ENCODE assay signal across 34 cellular contexts in genomic region chr2:70938580-70938938, GRCh38. TPM values are rescaled to one million over a fixed set of nuclear protein-coding genes. Genes with fewer than 3 reads are reported as not detected.
A peak's percentile ranks its signal among the peaks of the same experiment; 100 is the strongest.
DNase-seq lines count a peak whose midpoint lies in the region; ATAC-seq and TF ChIP-seq lines count a peak whose summit lies in the region.
"Had no signal": no experiment of that assay in that cellular context is flagged by ENCODE, and none has a peak within 500 bp of the region (broad histone marks: within the 10 kb centered on the region; RNA-seq: fewer than 3 reads in every experiment).

No MANE protein-coding gene starts in this region.

- no peak overlapping the region for H3K27ac Mint-ChIP-seq in activated CD4-positive, alpha-beta memory T cell treated with anti-CD3 and anti-CD28 coated beads for 36 hours
- no peak overlapping the region for H3K27ac Mint-ChIP-seq in activated CD4-positive, alpha-beta memory T cell treated with anti-CD3 and anti-CD28 coated beads, Interleukin-2, amount 10 ng/mL, durations not matched to agents 7 days and 5 days
- H3K27ac Mint-ChIP-seq in endodermal cell, result no peak overlapping the region
- H3K27ac Mint-ChIP-seq in natural killer cell, result no peak overlapping the region
- H3K27ac Mint-ChIP-seq in CD8-positive, alpha-beta memory T cell, result peak overlapping the region in 1 of 8 donors; percentile 84
- H3K27ac Mint-ChIP-seq: activated naive CD4-positive, alpha-beta T cell treated with anti-CD3 and anti-CD28 coated beads for 36 hours; activated T-cell treated with anti-CD3 and anti-CD28 coated beads, Interleukin-2, amount 50 U/mL, for 72 hours; brain; CD14-positive monocyte; HFFc6; IgD-negative memory B cell had no signal

- 47 to 63% methylated on average over 2 to 3 of the region's 3 CpGs for WGBS in endodermal cell (ENCODE audit: insufficient coverage in 1 of 2, insufficient read length in 1 of 2), 2 experiments

- no peak overlapping the region for H3K4me3 ChIP-seq in endodermal cell (ENCODE audit: low read length)
- no peak overlapping the region for H3K4me3 ChIP-seq in upper lobe of right lung
- no peak overlapping the region for H3K4me3 ChIP-seq in CD8-positive, alpha-beta memory T cell (ENCODE audit: low read length)
- H3K4me3 ChIP-seq: adrenal gland, PC-9, upper lobe of left lung had no signal

- ATAC-seq in natural killer cell (no peak), upper lobe of right lung (no peak), GM18498 (IDR thresholded peaks at IDR 0.05; ENCODE audit: unreplicated experiment) (no peak)
- ATAC-seq: activated T-cell treated with anti-CD3 and anti-CD28 coated beads, Interleukin-2, amount 50 U/mL, for 72 hours; left cardiac atrium had no signal

- H3K9ac ChIP-seq in endodermal cell (ENCODE audit: extremely low read depth, low read length, poor library complexity, severe bottlenecking), result no peak overlapping the region

- H3K9me3 ChIP-seq in endodermal cell (ENCODE audit: control insufficient read depth, low read length) (no peaks in the 10 kb centered on the region), upper lobe of right lung (no peaks in the 10 kb centered on the region)
- H3K9me3 ChIP-seq in CD8-positive, alpha-beta memory T cell (ENCODE audit: low read length), result no peaks in the 10 kb centered on the region
- H3K9me3 ChIP-seq: adrenal gland, upper lobe of left lung had no signal

- H3K27me3 Mint-ChIP-seq in activated CD4-positive, alpha-beta memory T cell treated with anti-CD3 and anti-CD28 coated beads for 36 hours, result peaks cover 5% of the 10 kb centered on the region
- H3K27me3 Mint-ChIP-seq in activated CD4-positive, alpha-beta memory T cell treated with anti-CD3 and anti-CD28 coated beads, Interleukin-2, amount 10 ng/mL, durations not matched to agents 7 days and 5 days, result peaks cover 25% of the 10 kb centered on the region
- H3K27me3 Mint-ChIP-seq in endodermal cell (ENCODE audit: insufficient read depth) (peaks cover 65% of the 10 kb centered on the region), natural killer cell (ENCODE audit: low read depth in 2 of 2) (peaks cover 11 to 22% of the 10 kb centered on the region in 2 donors)
- H3K27me3 Mint-ChIP-seq in CD8-positive, alpha-beta memory T cell, result peaks cover 5 to 17% of the 10 kb centered on the region in 2 donors

- H3K27ac ChIP-seq in endodermal cell (ENCODE audit: low read depth, low read length) (no peak overlapping the region), upper lobe of right lung (no peak overlapping the region)
- no peak overlapping the region for H3K27ac ChIP-seq in CD8-positive, alpha-beta memory T cell (ENCODE audit: low read depth, low read length)
- H3K27ac ChIP-seq: 22Rv1, adrenal gland, epithelial cell of prostate, PC-9, upper lobe of left lung had no signal

- peak; percentile 3 for DNase-seq in activated CD4-positive, alpha-beta memory T cell treated with anti-CD3 and anti-CD28 coated beads for 36 hours
- no peak for DNase-seq in activated CD4-positive, alpha-beta memory T cell treated with anti-CD3 and anti-CD28 coated beads, Interleukin-2, amount 10 ng/mL, durations not matched to agents 7 days and 5 days
- no peak for DNase-seq in endodermal cell
- peak; percentile 13 for DNase-seq in natural killer cell
- DNase-seq in upper lobe of right lung, result peak; percentile 28
- DNase-seq in DMS 273 treated with DMSO at 0.1 percent for 48 hours (lab: John Stamatoyannopoulos, UW), result no peak
- no peak for DNase-seq in CD8-positive, alpha-beta memory T cell
- DNase-seq: activated CD4-positive, alpha-beta T cell treated with anti-CD3 and anti-CD28 coated beads for 4 hours; activated naive CD4-positive, alpha-beta T cell treated with anti-CD3 and anti-CD28 coated beads for 36 hours; activated T-cell treated with anti-CD3 and anti-CD28 coated beads, Interleukin-2, amount 50 U/mL, for 72 hours; HFFc6; left cardiac atrium; NCI-H1092 treated with DMSO at 0.1 percent for 48 hours; NCI-H187; NCI-H2171; NCI-H524; NK-92 treated with Interleukin-12 subunit alpha and Interleukin-12 subunit beta, amount 100 ng/mL, for 24 hours; occipital lobe; Right ventricle myocardium superior; small intestine; stimulated activated CD4-positive, alpha-beta T cell treated with anti-CD3 and anti-CD28 coated beads, Interleukin-2, amount 100 ng/mL, for 24 hours; T-helper 2 cell had no signal

- H3K4me1 Mint-ChIP-seq in activated CD4-positive, alpha-beta memory T cell treated with anti-CD3 and anti-CD28 coated beads for 36 hours (ENCODE audit: low read depth), result no peaks in the 10 kb centered on the region
- no peaks in the 10 kb centered on the region for H3K4me1 Mint-ChIP-seq in activated CD4-positive, alpha-beta memory T cell treated with anti-CD3 and anti-CD28 coated beads, Interleukin-2, amount 10 ng/mL, durations not matched to agents 7 days and 5 days
- H3K4me1 Mint-ChIP-seq in endodermal cell (peaks cover 29% of the 10 kb centered on the region), natural killer cell (no peaks in the 10 kb centered on the region)
- H3K4me1 Mint-ChIP-seq in CD8-positive, alpha-beta memory T cell, result no peaks in the 10 kb centered on the region
- H3K4me1 Mint-ChIP-seq: CD14-positive monocyte had no signal

- POLR2A ChIA-PET in activated CD4-positive, alpha-beta memory T cell treated with anti-CD3 and anti-CD28 coated beads for 36 hours (lab: Charles Lee), result no interaction called here
- POLR2A ChIA-PET in activated CD4-positive, alpha-beta memory T cell treated with anti-CD3 and anti-CD28 coated beads, Interleukin-2, amount 10 ng/mL, durations not matched to agents 7 days and 5 days (lab: Charles Lee), result no interaction called here
- POLR2A ChIA-PET in CD8-positive, alpha-beta memory T cell (lab: Charles Lee), result interaction anchor here (0.6 kb wide), 1 partner anchor 210 kb away, joined by 3 read pairs; no protein-coding TSS in a partner anchor

- no peaks in the 10 kb centered on the region for H3K9me3 Mint-ChIP-seq in activated CD4-positive, alpha-beta memory T cell treated with anti-CD3 and anti-CD28 coated beads for 36 hours
- H3K9me3 Mint-ChIP-seq in activated CD4-positive, alpha-beta memory T cell treated with anti-CD3 and anti-CD28 coated beads, Interleukin-2, amount 10 ng/mL, durations not matched to agents 7 days and 5 days, result no peaks in the 10 kb centered on the region
- no peaks in the 10 kb centered on the region for H3K9me3 Mint-ChIP-seq in endodermal cell
- no peaks in the 10 kb centered on the region for H3K9me3 Mint-ChIP-seq in natural killer cell
- no peaks in the 10 kb centered on the region for H3K9me3 Mint-ChIP-seq in CD8-positive, alpha-beta memory T cell
- H3K9me3 Mint-ChIP-seq: activated naive CD4-positive, alpha-beta T cell treated with anti-CD3 and anti-CD28 coated beads for 36 hours; activated T-cell treated with anti-CD3 and anti-CD28 coated beads, Interleukin-2, amount 50 U/mL, for 72 hours; brain; CD14-positive monocyte; HFFc6; IgD-negative memory B cell had no signal

- H3K4me1 ChIP-seq in endodermal cell (ENCODE audit: control insufficient read depth, insufficient read depth, low read length) (peaks cover 10% of the 10 kb centered on the region), upper lobe of right lung (no peaks in the 10 kb centered on the region)
- H3K4me1 ChIP-seq in CD8-positive, alpha-beta memory T cell (ENCODE audit: insufficient read depth, low read length), result no peaks in the 10 kb centered on the region
- H3K4me1 ChIP-seq: adrenal gland had no signal

- no peak for TF ChIP-seq CTCF in endodermal cell (conservative IDR thresholded peaks at IDR 0.05)
- no peak for TF ChIP-seq CTCF in natural killer cell (IDR thresholded peaks at IDR 0.05)
- no peak for TF ChIP-seq CTCF in upper lobe of right lung (IDR thresholded peaks at IDR 0.05)

- H3K36me3 Mint-ChIP-seq in activated CD4-positive, alpha-beta memory T cell treated with anti-CD3 and anti-CD28 coated beads for 36 hours, result no peaks in the 10 kb centered on the region
- H3K36me3 Mint-ChIP-seq in activated CD4-positive, alpha-beta memory T cell treated with anti-CD3 and anti-CD28 coated beads, Interleukin-2, amount 10 ng/mL, durations not matched to agents 7 days and 5 days (ENCODE audit: low read depth), result no peaks in the 10 kb centered on the region
- no peaks in the 10 kb centered on the region for H3K36me3 Mint-ChIP-seq in endodermal cell (ENCODE audit: low read depth)
- no peaks in the 10 kb centered on the region for H3K36me3 Mint-ChIP-seq in natural killer cell
- no peaks in the 10 kb centered on the region for H3K36me3 Mint-ChIP-seq in CD8-positive, alpha-beta memory T cell
- H3K36me3 Mint-ChIP-seq: brain, CD14-positive monocyte had no signal

- intact Hi-C loops in activated CD4-positive, alpha-beta memory T cell treated with anti-CD3 and anti-CD28 coated beads for 36 hours (cut with micrococcal nuclease), result no loop called here
- intact Hi-C loops in natural killer cell (cut with micrococcal nuclease), result no loop called here
- intact Hi-C loops in upper lobe of right lung (cut with DNase I), result no loop called here

- H3K4me3 Mint-ChIP-seq in activated CD4-positive, alpha-beta memory T cell treated with anti-CD3 and anti-CD28 coated beads for 36 hours, result no peak overlapping the region
- no peak overlapping the region for H3K4me3 Mint-ChIP-seq in activated CD4-positive, alpha-beta memory T cell treated with anti-CD3 and anti-CD28 coated beads, Interleukin-2, amount 10 ng/mL, durations not matched to agents 7 days and 5 days
- H3K4me3 Mint-ChIP-seq in endodermal cell, result peak overlapping the region; percentile 40
- H3K4me3 Mint-ChIP-seq in natural killer cell, result no peak overlapping the region
- no peak overlapping the region for H3K4me3 Mint-ChIP-seq in CD8-positive, alpha-beta memory T cell
- H3K4me3 Mint-ChIP-seq: activated naive CD4-positive, alpha-beta T cell treated with anti-CD3 and anti-CD28 coated beads for 36 hours; activated T-cell treated with anti-CD3 and anti-CD28 coated beads, Interleukin-2, amount 50 U/mL, for 72 hours; brain; HFFc6; IgD-negative memory B cell had no signal

- H3K36me3 ChIP-seq in endodermal cell (ENCODE audit: control insufficient read depth, insufficient read depth, low read length) (no peaks in the 10 kb centered on the region), upper lobe of right lung (no peaks in the 10 kb centered on the region)
- H3K36me3 ChIP-seq in CD8-positive, alpha-beta memory T cell (ENCODE audit: insufficient read depth, low read length), result no peaks in the 10 kb centered on the region
- H3K36me3 ChIP-seq: adrenal gland, upper lobe of left lung had no signal

- CTCF ChIA-PET in activated CD4-positive, alpha-beta memory T cell treated with anti-CD3 and anti-CD28 coated beads for 36 hours (lab: Charles Lee), result interaction anchor here (3.5 kb wide), 1 partner anchor 10 kb away, joined by 16 read pairs; no protein-coding TSS in a partner anchor
- CTCF ChIA-PET in activated CD4-positive, alpha-beta memory T cell treated with anti-CD3 and anti-CD28 coated beads, Interleukin-2, amount 10 ng/mL, durations not matched to agents 7 days and 5 days (lab: Charles Lee), result no interaction called here
- CTCF ChIA-PET in CD8-positive, alpha-beta memory T cell (lab: Charles Lee), result interaction anchor here (1.1 kb wide), 1 partner anchor 9 kb away, joined by 8 read pairs; no protein-coding TSS in a partner anchor

- H3K27me3 ChIP-seq in endodermal cell (ENCODE audit: control insufficient read depth, insufficient read depth, low read length, poor library complexity, severe bottlenecking) (peaks cover 47% of the 10 kb centered on the region), upper lobe of right lung (no peaks in the 10 kb centered on the region)
- H3K27me3 ChIP-seq in CD8-positive, alpha-beta memory T cell (ENCODE audit: insufficient read depth, low read length, poor library complexity, severe bottlenecking), result no peaks in the 10 kb centered on the region
- H3K27me3 ChIP-seq: adrenal gland, upper lobe of left lung had no signal

RNA-seq across cellular contexts. Expression of gene ATP6V1B1, which starts 2.9 kb away (rescaled TPM):
- total RNA-seq in activated CD4-positive, alpha-beta memory T cell treated with anti-CD3 and anti-CD28 coated beads for 36 hours, result not detected
- total RNA-seq in activated CD4-positive, alpha-beta memory T cell treated with anti-CD3 and anti-CD28 coated beads, Interleukin-2, amount 10 ng/mL, durations not matched to agents 7 days and 5 days, result not detected
- total RNA-seq in endodermal cell (not detected), natural killer cell (not detected), upper lobe of right lung (2.1 TPM)
- polyA plus RNA-seq in endodermal cell (2013, experiment 1 of 2), result 1.1 TPM
- 0.79 TPM for polyA plus RNA-seq in endodermal cell (2013, experiment 2 of 2)
- not detected for total RNA-seq in CD8-positive, alpha-beta memory T cell
- polyA plus RNA-seq in CD8-positive, alpha-beta memory T cell, result not detected
- total RNA-seq: activated naive CD4-positive, alpha-beta T cell treated with anti-CD3 and anti-CD28 coated beads for 36 hours; activated T-cell treated with anti-CD3 and anti-CD28 coated beads, Interleukin-2, amount 50 U/mL, for 72 hours; cerebellum; glomerular endothelial cell; occipital lobe had no signal
- polyA plus RNA-seq: CD14-positive monocyte, IgD-negative memory B cell had no signal

RNA-seq across cellular contexts. Expression of gene VAX2, which starts 38.2 kb away (rescaled TPM):
- not detected for total RNA-seq in activated CD4-positive, alpha-beta memory T cell treated with anti-CD3 and anti-CD28 coated beads for 36 hours
- not detected for total RNA-seq in activated CD4-positive, alpha-beta memory T cell treated with anti-CD3 and anti-CD28 coated beads, Interleukin-2, amount 10 ng/mL, durations not matched to agents 7 days and 5 days
- under 1 TPM; 0.24 to 0.40 TPM for total RNA-seq in endodermal cell
- 0.68 TPM for polyA plus RNA-seq in endodermal cell (2013, experiment 1 of 2)
- 0.58 TPM for polyA plus RNA-seq in endodermal cell (2013, experiment 2 of 2)
- total RNA-seq in natural killer cell, result not detected
- total RNA-seq in upper lobe of right lung, result 0.93 TPM
- not detected for total RNA-seq in CD8-positive, alpha-beta memory T cell
- not detected for polyA plus RNA-seq in CD8-positive, alpha-beta memory T cell
- total RNA-seq: activated naive CD4-positive, alpha-beta T cell treated with anti-CD3 and anti-CD28 coated beads for 36 hours; activated T-cell treated with anti-CD3 and anti-CD28 coated beads, Interleukin-2, amount 50 U/mL, for 72 hours; PC-9 had no signal
- polyA plus RNA-seq: CD14-positive monocyte, IgD-negative memory B cell had no signal

RNA-seq across cellular contexts. Expression of gene ANKRD53, which starts 39.9 kb away (rescaled TPM):
- total RNA-seq in activated CD4-positive, alpha-beta memory T cell treated with anti-CD3 and anti-CD28 coated beads for 36 hours, result not detected
- total RNA-seq in activated CD4-positive, alpha-beta memory T cell treated with anti-CD3 and anti-CD28 coated beads, Interleukin-2, amount 10 ng/mL, durations not matched to agents 7 days and 5 days, result not detected
- total RNA-seq in endodermal cell (under 1 TPM; 0.24 to 0.97 TPM), natural killer cell (1 to 10 TPM; 2.2 to 3.1 (median 2.5) TPM), upper lobe of right lung (0.38 TPM)
- polyA plus RNA-seq in endodermal cell (2013, experiment 1 of 2), result 1.1 TPM
- 0.62 TPM for polyA plus RNA-seq in endodermal cell (2013, experiment 2 of 2)
- under 1 TPM in 1 of 2 experiments, not detected in 1; 0.35 TPM for total RNA-seq in CD8-positive, alpha-beta memory T cell
- 0.16 TPM for polyA plus RNA-seq in CD8-positive, alpha-beta memory T cell
- total RNA-seq: Daoy, PC-9 had no signal
- polyA plus RNA-seq: CD14-positive monocyte, IgD-negative memory B cell had no signal

RNA-seq across cellular contexts. Expression of gene TEX261, which starts 56.1 kb away (rescaled TPM):
- total RNA-seq in activated CD4-positive, alpha-beta memory T cell treated with anti-CD3 and anti-CD28 coated beads for 36 hours, result 10 to 100 TPM; 29.0 to 29.9 TPM
- 10 to 100 TPM; 34.8 to 35.8 TPM for total RNA-seq in activated CD4-positive, alpha-beta memory T cell treated with anti-CD3 and anti-CD28 coated beads, Interleukin-2, amount 10 ng/mL, durations not matched to agents 7 days and 5 days
- total RNA-seq in endodermal cell, result 10 to 100 TPM; 13.3 to 19.9 TPM
- 33.6 TPM for polyA plus RNA-seq in endodermal cell (2013, experiment 1 of 2)
- 25.2 TPM for polyA plus RNA-seq in endodermal cell (2013, experiment 2 of 2)
- 10 to 100 TPM; 30.3 to 44.2 (median 43.2) TPM for total RNA-seq in natural killer cell
- 63.1 TPM for total RNA-seq in upper lobe of right lung
- 10 to 100 TPM; 95.4 to 96.1 TPM for total RNA-seq in CD8-positive, alpha-beta memory T cell
- 35.7 TPM for polyA plus RNA-seq in CD8-positive, alpha-beta memory T cell

Comparison
In these comparisons a context has a peak if more than half of its experiments do, and no peak if none do; other contexts are left out.
1. DNase-seq: peak in activated CD4-positive, alpha-beta memory T cell treated with anti-CD3 and anti-CD28 coated beads for 36 hours (single experiment), natural killer cell (single experiment) and upper lobe of right lung (single experiment); none in activated CD4-positive, alpha-beta memory T cell treated with anti-CD3 and anti-CD28 coated beads, Interleukin-2, amount 10 ng/mL, durations not matched to agents 7 days and 5 days (single experiment), endodermal cell (single experiment), DMS 273 treated with DMSO at 0.1 percent for 48 hours (single experiment) and CD8-positive, alpha-beta memory T cell (0 of 5).